ENCODE assay signal across 9 cellular contexts in genomic region chr2:58448065-58448507, GRCh38.
A peak's percentile ranks its signal among the peaks of the same experiment; 100 is the strongest.
DNase-seq lines count a peak whose midpoint lies in the region; ATAC-seq and TF ChIP-seq lines count a peak whose summit lies in the region.
"Had no signal": no experiment of that assay in that cellular context is flagged by ENCODE, and none has a peak within 500 bp of the region (broad histone marks: within the 10 kb centered on the region; RNA-seq: fewer than 3 reads in every experiment).

No MANE protein-coding gene starts in this region.

- POLR2A ChIA-PET in activated CD8-positive, alpha-beta T cell treated with anti-CD3 and anti-CD28 coated beads for 36 hours (lab: Charles Lee): no interaction called here

- intact Hi-C loops in activated CD8-positive, alpha-beta T cell treated with anti-CD3 and anti-CD28 coated beads for 36 hours (cut with micrococcal nuclease): loop anchor here (1.0 to 5.0 kb wide), 2 partner anchors 542 to 686 kb away; no protein-coding TSS in a partner anchor
- intact Hi-C loops in left cardiac atrium (cut with DNase I): loop anchor here (5.0 to 10.0 kb wide), 3 partner anchors 541 to 686 kb away; no protein-coding TSS in a partner anchor

- H3K4me3 Mint-ChIP-seq in activated CD8-positive, alpha-beta T cell treated with anti-CD3 and anti-CD28 coated beads for 36 hours: no peak overlapping the region
- H3K4me3 Mint-ChIP-seq: naive thymus-derived CD8-positive, alpha-beta T cell had no signal

- H3K9me3 Mint-ChIP-seq in activated CD8-positive, alpha-beta T cell treated with anti-CD3 and anti-CD28 coated beads for 36 hours: no peaks in the 10 kb centered on the region
- H3K9me3 Mint-ChIP-seq: naive thymus-derived CD8-positive, alpha-beta T cell had no signal

- DNase-seq in stimulated activated CD4-positive, alpha-beta T cell treated with anti-CD3 and anti-CD28 coated beads, Interleukin-12 subunit alpha, Interleukin-12 subunit beta, amount 100 ng/mL, for 24 hours (ENCODE audit: low read depth in 2 of 2): peak; percentile 1 to 19
- no peak for DNase-seq in stimulated activated CD4-positive, alpha-beta T cell treated with anti-CD3 and anti-CD28 coated beads, Interleukin-4, amount 100 ng/mL, for 1 hour
- peak; percentile 87 for DNase-seq in NCI-H2227 (lab: John Stamatoyannopoulos, UW; ENCODE audit: unreplicated experiment)
- DNase-seq in activated CD8-positive, alpha-beta T cell treated with anti-CD3 and anti-CD28 coated beads for 36 hours: peak; percentile 60
- peak; percentile 58 for DNase-seq in left cardiac atrium
- peak; percentile 73 for DNase-seq in retina
- no peak for DNase-seq in DMS79 (lab: John Stamatoyannopoulos, UW)

- peak; percentile 22 for TF ChIP-seq CTCF in activated CD8-positive, alpha-beta T cell treated with anti-CD3 and anti-CD28 coated beads for 36 hours (IDR thresholded peaks at IDR 0.05)

- H3K27ac Mint-ChIP-seq in activated CD8-positive, alpha-beta T cell treated with anti-CD3 and anti-CD28 coated beads for 36 hours: no peak overlapping the region

- peak; percentile 67 for ATAC-seq in HG03108 (IDR thresholded peaks at IDR 0.05; ENCODE audit: unreplicated experiment)
- no peak for ATAC-seq in activated CD8-positive, alpha-beta T cell treated with anti-CD3 and anti-CD28 coated beads for 36 hours
- ATAC-seq in left cardiac atrium: peak; percentile 50 to 78
- ATAC-seq: naive thymus-derived CD8-positive, alpha-beta T cell had no signal

- CTCF ChIA-PET in activated CD8-positive, alpha-beta T cell treated with anti-CD3 and anti-CD28 coated beads for 36 hours (lab: Charles Lee): interaction anchor here (1.0 to 1.4 kb wide), 7 partner anchors 10 to 727 kb away, joined by 3 to 6 read pairs (median 4); no protein-coding TSS in a partner anchor

- H3K4me1 Mint-ChIP-seq in activated CD8-positive, alpha-beta T cell treated with anti-CD3 and anti-CD28 coated beads for 36 hours (ENCODE audit: low read depth): no peaks in the 10 kb centered on the region
- H3K4me1 Mint-ChIP-seq: naive thymus-derived CD8-positive, alpha-beta T cell had no signal

- H3K36me3 Mint-ChIP-seq in activated CD8-positive, alpha-beta T cell treated with anti-CD3 and anti-CD28 coated beads for 36 hours (ENCODE audit: low read depth): no peaks in the 10 kb centered on the region
- H3K36me3 Mint-ChIP-seq: naive thymus-derived CD8-positive, alpha-beta T cell had no signal

- H3K27me3 Mint-ChIP-seq in activated CD8-positive, alpha-beta T cell treated with anti-CD3 and anti-CD28 coated beads for 36 hours: peaks cover 5% of the 10 kb centered on the region

Comparison
In these comparisons a context has a peak if more than half of its experiments do, and no peak if none do; other contexts are left out.
1. DNase-seq: peak in stimulated activated CD4-positive, alpha-beta T cell treated with anti-CD3 and anti-CD28 coated beads, Interleukin-12 subunit alpha, Interleukin-12 subunit beta, amount 100 ng/mL, for 24 hours (2 of 2), NCI-H2227 (single experiment), activated CD8-positive, alpha-beta T cell treated with anti-CD3 and anti-CD28 coated beads for 36 hours (single experiment), left cardiac atrium (single experiment) and retina (single experiment); none in stimulated activated CD4-positive, alpha-beta T cell treated with anti-CD3 and anti-CD28 coated beads, Interleukin-4, amount 100 ng/mL, for 1 hour (single experiment) and DMS79 (single experiment).